ENCODE assay signal across 15 cellular contexts in genomic region chr7:17520941-17521340, GRCh38.
A peak's percentile ranks its signal among the peaks of the same experiment; 100 is the strongest.
DNase-seq lines count a peak whose midpoint lies in the region; TF ChIP-seq lines count a peak whose summit lies in the region.
"Had no signal": no experiment of that assay in that cellular context is flagged by ENCODE, and none has a peak within 500 bp of the region (broad histone marks: within the 10 kb centered on the region; RNA-seq: fewer than 3 reads in every experiment).

No MANE protein-coding gene starts in this region.

- intact Hi-C loops in MCF 10A (cut with micrococcal nuclease) (loop anchor here (5.0 kb wide), 1 partner anchor 126 kb away; no protein-coding TSS in a partner anchor), breast epithelium (cut with DNase I; ENCODE audit: low total_unique reads) (no loop called here), vagina (cut with DNase I) (no loop called here)

- POLR2A ChIA-PET in MCF 10A (lab: Yijun Ruan, JAX), result interaction anchor here (1.2 to 4.8 kb wide), 3 partner anchors 31 to 82 kb away, joined by 3 to 23 read pairs (median 5); no protein-coding TSS in a partner anchor

- no peak overlapping the region for H2BK12ac ChIP-seq in mesenchymal stem cell (ENCODE audit: low read length in 2 of 2)

- no CpG with 5 or more reads among the region's 1 CpG for WGBS in mesenchymal stem cell

- no peak overlapping the region for H3K4ac ChIP-seq in mesenchymal stem cell (ENCODE audit: low read depth in 1 of 2, low read length in 2 of 2)

- H3K4me3 Mint-ChIP-seq in MCF 10A (ENCODE audit: unreplicated experiment), result no peak overlapping the region
- H3K4me3 Mint-ChIP-seq: activated T-helper 1 cell treated with anti-CD3 and anti-CD28 coated beads, Interleukin-12 subunit alpha, Interleukin-12 subunit beta, Interleukin-2, Interleukin-4 antibody, amounts not matched to agents 30 ng/mL and 10 ng/mL and 1 ng/mL, durations not matched to agents 14 hours and 24 hours and 36 hours had no signal

- H3K23ac ChIP-seq in mesenchymal stem cell (ENCODE audit: low read length in 2 of 2), result no peak overlapping the region

- no peak overlapping the region for H4K91ac ChIP-seq in mesenchymal stem cell (ENCODE audit: low read length)

- H3K27ac ChIP-seq in breast epithelium, result peak overlapping the region in 1 of 2 donors; percentile 34
- peak overlapping the region; percentile 64 for H3K27ac ChIP-seq in mesenchymal stem cell (ENCODE audit: low read length, poor library complexity, severe bottlenecking)
- H3K27ac ChIP-seq in vagina, result peak overlapping the region; percentile 57

- no peaks in the 10 kb centered on the region for H3K4me1 ChIP-seq in breast epithelium
- peaks cover 2% of the 10 kb centered on the region for H3K4me1 ChIP-seq in mesenchymal stem cell (ENCODE audit: control insufficient read depth, insufficient read depth, low read depth, low read length)
- H3K4me1 ChIP-seq in vagina, result peaks cover 36% of the 10 kb centered on the region

- H3K9me3 Mint-ChIP-seq in MCF 10A (ENCODE audit: unreplicated experiment), result no peaks in the 10 kb centered on the region
- H3K9me3 Mint-ChIP-seq: activated T-helper 1 cell treated with anti-CD3 and anti-CD28 coated beads, Interleukin-12 subunit alpha, Interleukin-12 subunit beta, Interleukin-2, Interleukin-4 antibody, amounts not matched to agents 30 ng/mL and 10 ng/mL and 1 ng/mL, durations not matched to agents 14 hours and 24 hours and 36 hours had no signal

- no peak overlapping the region for H3K18ac ChIP-seq in mesenchymal stem cell (ENCODE audit: low read depth in 1 of 2, low read length in 2 of 2)

- H3K27me3 ChIP-seq in breast epithelium (no peaks in the 10 kb centered on the region), mesenchymal stem cell (ENCODE audit: control insufficient read depth in 1 of 2, insufficient read depth in 1 of 2, low read length in 2 of 2) (no peaks in the 10 kb centered on the region), vagina (no peaks in the 10 kb centered on the region)
- H3K27me3 ChIP-seq: thyroid gland had no signal

- H2AK5ac ChIP-seq in mesenchymal stem cell (ENCODE audit: low read length, severe bottlenecking), result no peak overlapping the region

- no peak for DNase-seq in MCF 10A (ENCODE audit: unreplicated experiment)
- no peak for DNase-seq in breast epithelium (ENCODE audit: low spot score in 2 of 2)
- peak; percentile 23 to 78 for DNase-seq in cardiac fibroblast (ENCODE audit: low read depth in 2 of 2)
- DNase-seq in mesenchymal stem cell, result no peak
- DNase-seq in vagina (ENCODE audit: extremely low spot score in 2 of 2), result no peak
- no peak for DNase-seq in NCI-H446 treated with DMSO at 0.1 percent for 48 hours (lab: John Stamatoyannopoulos, UW)
- no peak for DNase-seq in stimulated activated CD4-positive, alpha-beta T cell treated with anti-CD3 and anti-CD28 coated beads, Interleukin-15, amount 100 ng/mL, for 24 hours
- no peak for DNase-seq in nucleus accumbens (lab: John Stamatoyannopoulos, UW)
- DNase-seq: activated CD4-positive, alpha-beta T cell treated with anti-CD3 and anti-CD28 coated beads, Interleukin-2, amount 50 U/mL, for 1 hour; anterior cingulate cortex; NCI-H1930; T-helper 9 cell; thyroid gland had no signal

- no peaks in the 10 kb centered on the region for H3K36me3 ChIP-seq in breast epithelium
- no peaks in the 10 kb centered on the region for H3K36me3 ChIP-seq in mesenchymal stem cell (ENCODE audit: control insufficient read depth in 1 of 2, insufficient read depth in 2 of 2, low read depth in 1 of 2, low read length in 2 of 2)
- no peaks in the 10 kb centered on the region for H3K36me3 ChIP-seq in vagina
- H3K36me3 ChIP-seq: thyroid gland had no signal

- peak overlapping the region; percentile 92 for H3K27ac Mint-ChIP-seq in MCF 10A (ENCODE audit: low read depth, unreplicated experiment)
- H3K27ac Mint-ChIP-seq: activated T-helper 1 cell treated with anti-CD3 and anti-CD28 coated beads, Interleukin-12 subunit alpha, Interleukin-12 subunit beta, Interleukin-2, Interleukin-4 antibody, amounts not matched to agents 30 ng/mL and 10 ng/mL and 1 ng/mL, durations not matched to agents 14 hours and 24 hours and 36 hours; progenitor cell of endocrine pancreas had no signal

- no peaks in the 10 kb centered on the region for H3K36me3 Mint-ChIP-seq in MCF 10A (ENCODE audit: insufficient read depth, unreplicated experiment)

- BruUV-seq in MCF 10A (replicated peaks; lab: Mats Ljungman, UMichigan), result no TSS peak

- no peaks in the 10 kb centered on the region for H3K27me3 Mint-ChIP-seq in MCF 10A (ENCODE audit: insufficient read depth, unreplicated experiment)
- H3K27me3 Mint-ChIP-seq: progenitor cell of endocrine pancreas had no signal

- H3K9me3 ChIP-seq in breast epithelium (no peaks in the 10 kb centered on the region), mesenchymal stem cell (ENCODE audit: control insufficient read depth, low read length) (no peaks in the 10 kb centered on the region), vagina (no peaks in the 10 kb centered on the region)
- H3K9me3 ChIP-seq: thyroid gland had no signal

- H3K4me3 ChIP-seq in breast epithelium, result no peak overlapping the region
- H3K4me3 ChIP-seq in cardiac fibroblast (replicated peaks in 1 of 2; ENCODE audit: low read depth in 2 of 2, low read length in 2 of 2), result no peak overlapping the region
- no peak overlapping the region for H3K4me3 ChIP-seq in mesenchymal stem cell (ENCODE audit: insufficient read depth in 1 of 2, low read depth in 1 of 2, low read length in 2 of 2)
- H3K4me3 ChIP-seq in vagina, result no peak overlapping the region
- H3K4me3 ChIP-seq: thyroid gland had no signal

- no peak overlapping the region for H2AFZ ChIP-seq in mesenchymal stem cell (ENCODE audit: low read depth, low read length)

- no peak overlapping the region for H4K8ac ChIP-seq in mesenchymal stem cell (ENCODE audit: low read length)

- CTCF ChIA-PET in MCF 10A (lab: Yijun Ruan, JAX), result interaction anchor here (1.0 kb wide), 1 partner anchor 9 kb away, joined by 3 read pairs; no protein-coding TSS in a partner anchor

- H3K9ac ChIP-seq in mesenchymal stem cell (ENCODE audit: low read length), result peak overlapping the region; percentile 66

- peaks cover 43% of the 10 kb centered on the region for H3K4me1 Mint-ChIP-seq in MCF 10A (ENCODE audit: insufficient read depth, unreplicated experiment)

- H3K4me2 ChIP-seq in mesenchymal stem cell (ENCODE audit: low read length, poor library complexity, severe bottlenecking), result no peak overlapping the region

- H3K79me1 ChIP-seq in mesenchymal stem cell (replicated peaks; ENCODE audit: low read length, poor library complexity, severe bottlenecking), result peaks cover 10% of the 10 kb centered on the region

- TF ChIP-seq POLR2A in breast epithelium (IDR thresholded peaks at IDR 0.05) (no peak), vagina (IDR thresholded peaks at IDR 0.05) (no peak)

- no peak overlapping the region for H2BK15ac ChIP-seq in mesenchymal stem cell (ENCODE audit: low read depth, poor library complexity, severe bottlenecking)

- H3K14ac ChIP-seq in mesenchymal stem cell (ENCODE audit: low read length in 2 of 2), result no peak overlapping the region

- no peak overlapping the region for H2BK120ac ChIP-seq in mesenchymal stem cell (ENCODE audit: low read depth, low read length)

- no peak overlapping the region for H2BK5ac ChIP-seq in mesenchymal stem cell (ENCODE audit: low read depth, low read length, poor library complexity, severe bottlenecking)

- TF ChIP-seq CTCF in MCF 10A (IDR thresholded peaks at IDR 0.05; ENCODE audit: unreplicated experiment), result no peak
- TF ChIP-seq CTCF in breast epithelium (IDR thresholded peaks at IDR 0.05), result no peak
- no peak for TF ChIP-seq CTCF in cardiac fibroblast (IDR thresholded peaks at IDR 0.05; ENCODE audit: low read depth, low read length)
- no peak for TF ChIP-seq CTCF in vagina (IDR thresholded peaks at IDR 0.05)

Comparison
In these comparisons a context has a peak if more than half of its experiments do, and no peak if none do; other contexts are left out.
1. DNase-seq: peak in cardiac fibroblast (2 of 2); none in MCF 10A (single experiment), breast epithelium (0 of 2), mesenchymal stem cell (single experiment), vagina (0 of 2), NCI-H446 treated with DMSO at 0.1 percent for 48 hours (single experiment), stimulated activated CD4-positive, alpha-beta T cell treated with anti-CD3 and anti-CD28 coated beads, Interleukin-15, amount 100 ng/mL, for 24 hours (single experiment) and nucleus accumbens (0 of 56).